Comparison of ENCODE assay signal across 14 cellular contexts in genomic region chr10:124020871-124021823, GRCh38.
DNase-seq lines count a peak whose midpoint lies in the region; ATAC-seq and TF ChIP-seq lines count a peak whose summit lies in the region.
"Had no signal": no experiment of that assay in that cellular context is flagged by ENCODE, and none has a peak within 500 bp of the region (broad histone marks: within the 10 kb centered on the region; RNA-seq: fewer than 3 reads in every experiment).

No MANE protein-coding gene starts in this region.

- no peak overlapping the region for H3K4me3 ChIP-seq in H7 (ENCODE audit: insufficient read depth, low read depth, low read length)
- H3K4me3 ChIP-seq in WERI-Rb-1 (ENCODE audit: low read depth, low read length): no peak overlapping the region
- H3K4me3 ChIP-seq: ovary, skin epidermis, upper lobe of left lung had no signal

- no peaks in the 10 kb centered on the region for H3K9me3 ChIP-seq in WERI-Rb-1 (ENCODE audit: severe bottlenecking)
- H3K9me3 ChIP-seq: ovary, upper lobe of left lung had no signal

- no peak overlapping the region for H3K4me3 Mint-ChIP-seq in chondrocyte (ENCODE audit: unreplicated experiment)
- H3K4me3 Mint-ChIP-seq: activated CD4-positive, alpha-beta T cell treated with anti-CD3 and anti-CD28 coated beads for 36 hours had no signal

- H3K36me3 ChIP-seq in H7 (replicated peaks; ENCODE audit: control insufficient read depth, insufficient read depth, low read length) (no peaks in the 10 kb centered on the region), WERI-Rb-1 (no peaks in the 10 kb centered on the region)
- H3K36me3 ChIP-seq: ovary had no signal

- DNase-seq in H7 (peak; percentile 70), NCI-H187 (lab: John Stamatoyannopoulos, UW) (peak; percentile 46 to 59), WERI-Rb-1 (peak; percentile 48), islet precursor cell (peak; percentile 76), HuH-7 (ENCODE audit: low spot score) (no peak), NCI-H2107 treated with DMSO at 0.1 percent for 48 hours (lab: John Stamatoyannopoulos, UW; ENCODE audit: unreplicated experiment) (no peak), chondrocyte (ENCODE audit: low spot score) (no peak)
- DNase-seq: activated CD4-positive, alpha-beta T cell treated with anti-CD3 and anti-CD28 coated beads for 36 hours; NCI-H82; ovary; stimulated activated naive CD4-positive, alpha-beta T cell; upper lobe of left lung had no signal

- no peaks in the 10 kb centered on the region for H3K9me3 Mint-ChIP-seq in chondrocyte (ENCODE audit: low read depth)

- no peak overlapping the region for H3K27ac ChIP-seq in WERI-Rb-1
- H3K27ac ChIP-seq: ovary, skin epidermis, upper lobe of left lung had no signal

- no peak for ATAC-seq in GM19023 (IDR thresholded peaks at IDR 0.05; ENCODE audit: unreplicated experiment)
- ATAC-seq: activated CD4-positive, alpha-beta T cell treated with anti-CD3 and anti-CD28 coated beads for 36 hours had no signal

- H3K27ac Mint-ChIP-seq in chondrocyte (ENCODE audit: unreplicated experiment): no peak overlapping the region
- H3K27ac Mint-ChIP-seq: activated CD4-positive, alpha-beta T cell treated with anti-CD3 and anti-CD28 coated beads for 36 hours had no signal

- TF ChIP-seq CTCF in WERI-Rb-1 (IDR thresholded peaks at IDR 0.05; ENCODE audit: low read depth, low read length) (no peak), chondrocyte (IDR thresholded peaks at IDR 0.05) (no peak)

- peaks cover 12% of the 10 kb centered on the region for H3K4me1 Mint-ChIP-seq in chondrocyte (ENCODE audit: low read depth)
- H3K4me1 Mint-ChIP-seq: activated CD4-positive, alpha-beta T cell treated with anti-CD3 and anti-CD28 coated beads for 36 hours had no signal

- H3K27me3 ChIP-seq in H7 (ENCODE audit: control insufficient read depth, insufficient read depth, low read length) (no peaks in the 10 kb centered on the region), WERI-Rb-1 (ENCODE audit: insufficient read depth, low read depth, severe bottlenecking) (no peaks in the 10 kb centered on the region)
- H3K27me3 ChIP-seq: ovary, upper lobe of left lung had no signal

- peaks cover 35% of the 10 kb centered on the region for H3K36me3 Mint-ChIP-seq in chondrocyte (ENCODE audit: low read depth)

- H3K27me3 Mint-ChIP-seq in chondrocyte (ENCODE audit: low read depth): no peaks in the 10 kb centered on the region
- H3K27me3 Mint-ChIP-seq: activated CD4-positive, alpha-beta T cell treated with anti-CD3 and anti-CD28 coated beads for 36 hours had no signal

Comparison
In these comparisons a context has a peak if more than half of its experiments do, and no peak if none do; other contexts are left out.
1. DNase-seq: peak in H7 (single experiment), NCI-H187 (2 of 2), WERI-Rb-1 (single experiment) and islet precursor cell (single experiment); none in HuH-7 (single experiment), NCI-H2107 treated with DMSO at 0.1 percent for 48 hours (single experiment) and chondrocyte (single experiment).